In the genomic region with DNA sequence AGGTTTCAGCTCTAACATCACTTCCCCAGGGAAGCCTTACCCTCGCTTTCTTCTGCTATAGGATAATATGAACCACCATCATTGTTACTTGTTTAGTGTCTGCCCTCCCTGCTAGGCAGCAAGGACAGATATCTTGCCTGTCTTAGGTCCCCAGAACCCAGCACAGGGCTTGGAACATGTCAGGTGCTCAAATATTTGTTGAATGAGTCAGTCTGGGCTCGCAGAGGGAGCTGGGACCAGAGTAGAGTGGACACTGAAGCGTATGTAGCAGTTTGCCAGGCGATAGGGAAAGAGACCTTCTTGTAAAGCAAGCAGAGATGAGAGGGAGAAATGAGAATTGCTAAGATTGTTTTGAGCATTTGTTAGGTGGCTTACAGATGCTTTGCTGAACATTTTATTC, we compare ENCODE assay signal across 1 cellular context.
TF ChIP-seq lines count a peak whose summit lies in the region.

No MANE protein-coding gene starts in this region.

TF ChIP-seq in HepG2, 621 proteins besides CTCF, POLR2A, EP300 and RAD21 (continued from another document and continues in another):
- peak; percentile 66; the same call in 1 of the 2 replicates for TF ChIP-seq ZNF614 (CRISPR knock-in tag; IDR thresholded peaks at IDR 0.05; ENCODE audit: borderline replicate concordance)
- TF ChIP-seq NONO (IDR thresholded peaks at IDR 0.05), result no peak
- no peak for TF ChIP-seq NONO (CRISPR knock-in tag; conservative IDR thresholded peaks at IDR 0.05)
- TF ChIP-seq, protein P1, sequence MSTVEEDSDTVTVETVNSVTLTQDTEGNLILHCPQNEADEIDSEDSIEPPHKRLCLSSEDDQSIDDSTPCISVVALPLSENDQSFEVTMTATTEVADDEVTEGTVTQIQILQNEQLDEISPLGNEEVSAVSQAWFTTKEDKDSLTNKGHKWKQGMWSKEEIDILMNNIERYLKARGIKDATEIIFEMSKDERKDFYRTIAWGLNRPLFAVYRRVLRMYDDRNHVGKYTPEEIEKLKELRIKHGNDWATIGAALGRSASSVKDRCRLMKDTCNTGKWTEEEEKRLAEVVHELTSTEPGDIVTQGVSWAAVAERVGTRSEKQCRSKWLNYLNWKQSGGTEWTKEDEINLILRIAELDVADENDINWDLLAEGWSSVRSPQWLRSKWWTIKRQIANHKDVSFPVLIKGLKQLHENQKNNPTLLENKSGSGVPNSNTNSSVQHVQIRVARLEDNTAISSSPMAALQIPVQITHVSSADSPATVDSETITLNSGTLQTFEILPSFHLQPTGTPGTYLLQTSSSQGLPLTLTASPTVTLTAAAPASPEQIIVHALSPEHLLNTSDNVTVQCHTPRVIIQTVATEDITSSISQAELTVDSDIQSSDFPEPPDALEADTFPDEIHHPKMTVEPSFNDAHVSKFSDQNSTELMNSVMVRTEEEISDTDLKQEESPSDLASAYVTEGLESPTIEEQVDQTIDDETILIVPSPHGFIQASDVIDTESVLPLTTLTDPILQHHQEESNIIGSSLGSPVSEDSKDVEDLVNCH (CRISPR knock-in tag; IDR thresholded peaks at IDR 0.05), result no peak
- TF ChIP-seq ZMYM3 (CRISPR knock-in tag; IDR thresholded peaks at IDR 0.05), result no peak
- TF ChIP-seq MED13 (CRISPR knock-in tag; IDR thresholded peaks at IDR 0.05), result no peak
- no peak for TF ChIP-seq MLXIP (CRISPR knock-in tag; IDR thresholded peaks at IDR 0.05; ENCODE audit: borderline replicate concordance)
- TF ChIP-seq ZNF235 (CRISPR knock-in tag; IDR thresholded peaks at IDR 0.05; ENCODE audit: borderline replicate concordance), result no peak
- no peak for TF ChIP-seq NBN (conservative IDR thresholded peaks at IDR 0.05)
- TF ChIP-seq PRPF4 (IDR thresholded peaks at IDR 0.05; ENCODE audit: low read depth, low read length, poor library complexity, severe bottlenecking), result no peak
- no peak for TF ChIP-seq KIAA2018 (CRISPR knock-in tag; IDR thresholded peaks at IDR 0.05; ENCODE audit: borderline replicate concordance)
- TF ChIP-seq ZNF737 (CRISPR knock-in tag; IDR thresholded peaks at IDR 0.05; ENCODE audit: borderline replicate concordance), result no peak
- no peak for TF ChIP-seq SOX6 (IDR thresholded peaks at IDR 0.05)
- no peak for TF ChIP-seq SOX6 (CRISPR knock-in tag; IDR thresholded peaks at IDR 0.05)
- TF ChIP-seq, protein P2, sequence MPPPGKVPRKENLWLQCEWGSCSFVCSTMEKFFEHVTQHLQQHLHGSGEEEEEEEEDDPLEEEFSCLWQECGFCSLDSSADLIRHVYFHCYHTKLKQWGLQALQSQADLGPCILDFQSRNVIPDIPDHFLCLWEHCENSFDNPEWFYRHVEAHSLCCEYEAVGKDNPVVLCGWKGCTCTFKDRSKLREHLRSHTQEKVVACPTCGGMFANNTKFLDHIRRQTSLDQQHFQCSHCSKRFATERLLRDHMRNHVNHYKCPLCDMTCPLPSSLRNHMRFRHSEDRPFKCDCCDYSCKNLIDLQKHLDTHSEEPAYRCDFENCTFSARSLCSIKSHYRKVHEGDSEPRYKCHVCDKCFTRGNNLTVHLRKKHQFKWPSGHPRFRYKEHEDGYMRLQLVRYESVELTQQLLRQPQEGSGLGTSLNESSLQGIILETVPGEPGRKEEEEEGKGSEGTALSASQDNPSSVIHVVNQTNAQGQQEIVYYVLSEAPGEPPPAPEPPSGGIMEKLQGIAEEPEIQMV (CRISPR knock-in tag; IDR thresholded peaks at IDR 0.05; ENCODE audit: low read depth), result no peak
- TF ChIP-seq ZNF468 (CRISPR knock-in tag; IDR thresholded peaks at IDR 0.05), result no peak
- TF ChIP-seq ZC3H4 (CRISPR knock-in tag; IDR thresholded peaks at IDR 0.05; ENCODE audit: borderline replicate concordance), result no peak
- no peak for TF ChIP-seq ZNF564 (CRISPR knock-in tag; IDR thresholded peaks at IDR 0.05)
- TF ChIP-seq ZNF598 (CRISPR knock-in tag; IDR thresholded peaks at IDR 0.05; ENCODE audit: borderline replicate concordance), result no peak
- TF ChIP-seq RBFOX2 (IDR thresholded peaks at IDR 0.05; ENCODE audit: low read depth, low read length), result no peak
- TF ChIP-seq MEF2D (CRISPR knock-in tag; IDR thresholded peaks at IDR 0.05), result peak; percentile 58; the same call in 1 of the 2 replicates
- no peak for TF ChIP-seq ZNF460 (CRISPR knock-in tag; IDR thresholded peaks at IDR 0.05; ENCODE audit: borderline replicate concordance)
- TF ChIP-seq, protein P3, sequence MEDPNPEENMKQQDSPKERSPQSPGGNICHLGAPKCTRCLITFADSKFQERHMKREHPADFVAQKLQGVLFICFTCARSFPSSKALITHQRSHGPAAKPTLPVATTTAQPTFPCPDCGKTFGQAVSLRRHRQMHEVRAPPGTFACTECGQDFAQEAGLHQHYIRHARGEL (CRISPR knock-in tag; IDR thresholded peaks at IDR 0.05), result no peak
- TF ChIP-seq RARG (CRISPR knock-in tag; IDR thresholded peaks at IDR 0.05; ENCODE audit: low read depth), result no peak
- TF ChIP-seq NFYB (CRISPR knock-in tag; IDR thresholded peaks at IDR 0.05), result no peak
- no peak for TF ChIP-seq ZNF251 (CRISPR knock-in tag; IDR thresholded peaks at IDR 0.05)
- TF ChIP-seq TBX2 (CRISPR knock-in tag; IDR thresholded peaks at IDR 0.05; ENCODE audit: borderline replicate concordance), result no peak
- TF ChIP-seq SCMH1 (CRISPR knock-in tag; IDR thresholded peaks at IDR 0.05; ENCODE audit: borderline replicate concordance), result no peak
- TF ChIP-seq GLI4 (CRISPR knock-in tag; IDR thresholded peaks at IDR 0.05; ENCODE audit: borderline replicate concordance), result no peak
- TF ChIP-seq, protein P4, sequence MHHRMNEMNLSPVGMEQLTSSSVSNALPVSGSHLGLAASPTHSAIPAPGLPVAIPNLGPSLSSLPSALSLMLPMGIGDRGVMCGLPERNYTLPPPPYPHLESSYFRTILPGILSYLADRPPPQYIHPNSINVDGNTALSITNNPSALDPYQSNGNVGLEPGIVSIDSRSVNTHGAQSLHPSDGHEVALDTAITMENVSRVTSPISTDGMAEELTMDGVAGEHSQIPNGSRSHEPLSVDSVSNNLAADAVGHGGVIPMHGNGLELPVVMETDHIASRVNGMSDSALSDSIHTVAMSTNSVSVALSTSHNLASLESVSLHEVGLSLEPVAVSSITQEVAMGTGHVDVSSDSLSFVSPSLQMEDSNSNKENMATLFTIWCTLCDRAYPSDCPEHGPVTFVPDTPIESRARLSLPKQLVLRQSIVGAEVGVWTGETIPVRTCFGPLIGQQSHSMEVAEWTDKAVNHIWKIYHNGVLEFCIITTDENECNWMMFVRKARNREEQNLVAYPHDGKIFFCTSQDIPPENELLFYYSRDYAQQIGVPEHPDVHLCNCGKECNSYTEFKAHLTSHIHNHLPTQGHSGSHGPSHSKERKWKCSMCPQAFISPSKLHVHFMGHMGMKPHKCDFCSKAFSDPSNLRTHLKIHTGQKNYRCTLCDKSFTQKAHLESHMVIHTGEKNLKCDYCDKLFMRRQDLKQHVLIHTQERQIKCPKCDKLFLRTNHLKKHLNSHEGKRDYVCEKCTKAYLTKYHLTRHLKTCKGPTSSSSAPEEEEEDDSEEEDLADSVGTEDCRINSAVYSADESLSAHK (CRISPR knock-in tag; IDR thresholded peaks at IDR 0.05; ENCODE audit: borderline replicate concordance), result no peak
- TF ChIP-seq ZSCAN30 (CRISPR knock-in tag; IDR thresholded peaks at IDR 0.05), result no peak
- TF ChIP-seq TFDP2 (CRISPR knock-in tag; IDR thresholded peaks at IDR 0.05), result no peak; the same call in 1 of the 2 replicates
- no peak for TF ChIP-seq ZNF703 (CRISPR knock-in tag; IDR thresholded peaks at IDR 0.05; ENCODE audit: borderline replicate concordance)
- no peak for TF ChIP-seq ZC3H13 (CRISPR knock-in tag; IDR thresholded peaks at IDR 0.05)
- no peak for TF ChIP-seq PBX2 (CRISPR knock-in tag; IDR thresholded peaks at IDR 0.05)
- TF ChIP-seq, protein P5, sequence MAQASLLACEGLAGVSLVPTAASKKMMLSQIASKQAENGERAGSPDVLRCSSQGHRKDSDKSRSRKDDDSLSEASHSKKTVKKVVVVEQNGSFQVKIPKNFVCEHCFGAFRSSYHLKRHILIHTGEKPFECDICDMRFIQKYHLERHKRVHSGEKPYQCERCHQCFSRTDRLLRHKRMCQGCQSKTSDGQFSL (CRISPR knock-in tag; IDR thresholded peaks at IDR 0.05), result no peak
- TF ChIP-seq ZNF34 (CRISPR knock-in tag; IDR thresholded peaks at IDR 0.05; ENCODE audit: borderline replicate concordance), result no peak
- no peak for TF ChIP-seq KLF6 (CRISPR knock-in tag; IDR thresholded peaks at IDR 0.05)
- TF ChIP-seq MAFK (conservative IDR thresholded peaks at IDR 0.05 in 1 of 2, IDR thresholded peaks at IDR 0.05 in 1 of 2; ENCODE audit: low read length in 2 of 2), result no peak
- no peak for TF ChIP-seq KDM5A (IDR thresholded peaks at IDR 0.05; ENCODE audit: borderline replicate concordance, low read length)
- TF ChIP-seq YY1 (IDR thresholded peaks at IDR 0.05; ENCODE audit: insufficient read depth, insufficient replicate concordance, low read depth, low read length), result no peak
